ENCODE assay signal across 10 cellular contexts in genomic region chr9:127570533-127571111, GRCh38. TPM values are rescaled to one million over a fixed set of nuclear protein-coding genes. Genes with fewer than 3 reads are reported as not detected.
DNase-seq lines count a peak whose midpoint lies in the region; FAIRE-seq and TF ChIP-seq lines count a peak whose summit lies in the region.
"Had no signal": no experiment of that assay in that cellular context is flagged by ENCODE, and none has a peak within 500 bp of the region (broad histone marks: within the 10 kb centered on the region; RNA-seq: fewer than 3 reads in every experiment).

No MANE protein-coding gene starts in this region.

- H3K36me3 Mint-ChIP-seq in T-helper 2 cell treated with Interferon-gamma antibody and Interleukin-4, amounts not matched to agents 5 μg/mL and 100 μg/mL, for 36 hours (ENCODE audit: low read depth) = peaks cover 2% of the 10 kb centered on the region
- no peaks in the 10 kb centered on the region for H3K36me3 Mint-ChIP-seq in glutamatergic neuron (ENCODE audit: unreplicated experiment)

- peak overlapping the region; percentile 98 for H3K27ac Mint-ChIP-seq in T-helper 2 cell treated with Interferon-gamma antibody and Interleukin-4, amounts not matched to agents 5 μg/mL and 100 μg/mL, for 36 hours
- peak overlapping the region; percentile 82 for H3K27ac Mint-ChIP-seq in glutamatergic neuron (ENCODE audit: unreplicated experiment)

- H3K4me1 Mint-ChIP-seq in T-helper 2 cell treated with Interferon-gamma antibody and Interleukin-4, amounts not matched to agents 5 μg/mL and 100 μg/mL, for 36 hours (ENCODE audit: low read depth) = peaks cover 39% of the 10 kb centered on the region
- peaks cover 7% of the 10 kb centered on the region for H3K4me1 Mint-ChIP-seq in glutamatergic neuron (ENCODE audit: low read depth, unreplicated experiment)

- no peak for TF ChIP-seq POLR2A in Peyer's patch (IDR thresholded peaks at IDR 0.05)
- no peak for TF ChIP-seq POLR2A in GM12892 (IDR thresholded peaks at IDR 0.05; ENCODE audit: low read depth, low read length)

- H3K27ac ChIP-seq in Peyer's patch = peak overlapping the region; percentile 74 to 99 (median 92)
- H3K27ac ChIP-seq in stomach smooth muscle (ENCODE audit: low read length) = peak overlapping the region; percentile 84

- TF ChIP-seq CTCF in Peyer's patch (IDR thresholded peaks at IDR 0.05) (no peak), glutamatergic neuron (IDR thresholded peaks at IDR 0.05; ENCODE audit: partially characterized antibody, unreplicated experiment) (no peak)

- H3K36me3 ChIP-seq in Peyer's patch (no peaks in the 10 kb centered on the region), stomach smooth muscle (ENCODE audit: control insufficient read depth in 2 of 2, insufficient read depth in 2 of 2, low read length in 2 of 2) (no peaks in the 10 kb centered on the region)

- H3K9me3 ChIP-seq in Peyer's patch (no peaks in the 10 kb centered on the region), stomach smooth muscle (ENCODE audit: control insufficient read depth in 2 of 2, low read length in 2 of 2) (no peaks in the 10 kb centered on the region)

- no peaks in the 10 kb centered on the region for H3K27me3 ChIP-seq in Peyer's patch
- no peaks in the 10 kb centered on the region for H3K27me3 ChIP-seq in stomach smooth muscle (ENCODE audit: control insufficient read depth in 1 of 2, insufficient read depth in 2 of 2, low read length in 2 of 2)

- no peaks in the 10 kb centered on the region for H3K9me3 Mint-ChIP-seq in T-helper 2 cell treated with Interferon-gamma antibody and Interleukin-4, amounts not matched to agents 5 μg/mL and 100 μg/mL, for 36 hours
- no peaks in the 10 kb centered on the region for H3K9me3 Mint-ChIP-seq in glutamatergic neuron (ENCODE audit: unreplicated experiment)

- H3K4me1 ChIP-seq in Peyer's patch = peaks cover 7 to 54% (median 15%) of the 10 kb centered on the region in 4 donors
- H3K4me1 ChIP-seq in stomach smooth muscle (ENCODE audit: control insufficient read depth, insufficient read depth, low read length) = peaks cover 55% of the 10 kb centered on the region

- H3K27me3 Mint-ChIP-seq in T-helper 2 cell treated with Interferon-gamma antibody and Interleukin-4, amounts not matched to agents 5 μg/mL and 100 μg/mL, for 36 hours (ENCODE audit: low read depth) = no peaks in the 10 kb centered on the region
- peaks cover 7% of the 10 kb centered on the region for H3K27me3 Mint-ChIP-seq in glutamatergic neuron (ENCODE audit: unreplicated experiment)

- H3K9ac ChIP-seq in stomach smooth muscle (ENCODE audit: low read length in 2 of 2) = peak overlapping the region in 1 of 2 donors; percentile 29

- no peak for DNase-seq in T-helper 2 cell treated with Interferon-gamma antibody and Interleukin-4, amounts not matched to agents 5 μg/mL and 100 μg/mL, for 36 hours (ENCODE audit: low spot score)
- DNase-seq in T-helper 2 cell = no peak
- DNase-seq in Peyer's patch = no peak
- no peak for DNase-seq in glutamatergic neuron
- no peak for DNase-seq in DMS114 treated with DMSO at 0.1 percent for 48 hours (lab: John Stamatoyannopoulos, UW; ENCODE audit: unreplicated experiment)
- no peak for DNase-seq in GM12892 (ENCODE audit: insufficient read length)
- DNase-seq in ureter (ENCODE audit: low spot score) = no peak
- DNase-seq: NCI-H2227 treated with DMSO at 0.1 percent for 48 hours had no signal

- H3K4me3 ChIP-seq in Peyer's patch = no peak overlapping the region
- H3K4me3 ChIP-seq in stomach smooth muscle (ENCODE audit: low read length in 2 of 2) = no peak overlapping the region
- H3K4me3 ChIP-seq: lung had no signal

- peak overlapping the region; percentile 91 for H3K4me3 Mint-ChIP-seq in T-helper 2 cell treated with Interferon-gamma antibody and Interleukin-4, amounts not matched to agents 5 μg/mL and 100 μg/mL, for 36 hours
- no peak overlapping the region for H3K4me3 Mint-ChIP-seq in glutamatergic neuron (ENCODE audit: unreplicated experiment)

- no peak for FAIRE-seq in GM12892 (lab: Jason Lieb, UNC)

RNA-seq across cellular contexts. Expression of gene STXBP1, which starts 41.5 kb away (rescaled TPM):
- 10 to 100 TPM in 2 of 4 donors, 1 to 10 TPM in 2; 4.4 to 90.8 (median 12.6) TPM for total RNA-seq in Peyer's patch
- total RNA-seq in glutamatergic neuron (ENCODE audit: unreplicated experiment) = 402 TPM
- polyA plus RNA-seq in GM12892 (2012; ENCODE audit: missing spikeins) = 1.8 TPM
- total RNA-seq in ureter = 29.8 TPM
